Comparison of ENCODE assay signal across 9 cellular contexts in the genomic region with DNA sequence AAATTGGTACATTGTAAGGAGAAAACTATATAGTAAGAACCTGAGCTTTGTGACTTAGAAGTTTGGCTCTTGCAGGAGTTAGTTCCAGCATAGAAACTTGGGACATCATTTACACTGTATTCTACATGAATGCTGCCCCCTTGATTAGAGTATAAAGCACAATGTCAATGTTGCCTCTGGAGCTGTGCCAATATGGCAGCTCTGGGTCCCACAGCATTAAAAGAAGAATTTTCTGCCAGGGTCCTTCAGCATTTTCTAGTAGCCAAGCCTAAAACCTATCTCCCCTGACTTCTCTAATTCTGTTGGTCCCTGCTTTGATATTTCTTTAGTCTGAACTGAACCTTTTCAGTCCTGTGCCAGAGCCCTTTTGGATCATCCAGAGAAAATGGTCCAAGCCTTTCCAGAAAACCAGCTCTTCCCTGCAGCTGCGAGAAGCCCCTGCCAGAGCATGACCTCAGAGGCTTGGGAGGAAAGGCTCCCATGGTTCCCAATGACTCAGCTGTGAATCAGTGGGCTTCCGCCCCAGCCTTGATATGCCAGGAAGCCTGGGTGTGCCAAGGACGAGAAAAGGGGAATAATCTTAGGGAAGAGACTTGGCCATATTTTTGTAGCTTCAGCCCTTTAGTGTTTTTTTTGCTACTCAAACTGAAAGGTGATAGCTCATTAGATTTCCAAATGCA. TPM values are rescaled to one million over a fixed set of nuclear protein-coding genes. Genes with fewer than 3 reads are reported as not detected.
DNase-seq lines count a peak whose midpoint lies in the region; TF ChIP-seq lines count a peak whose summit lies in the region.
"Had no signal": no experiment of that assay in that cellular context is flagged by ENCODE, and none has a peak within 500 bp of the region (broad histone marks: within the 10 kb centered on the region; RNA-seq: fewer than 3 reads in every experiment).

No MANE protein-coding gene starts in this region.

- intact Hi-C loops in testis (cut with DNase I; ENCODE audit: low total_unique reads) = no loop called here

- H3K4me1 ChIP-seq in HEK293 (ENCODE audit: control insufficient read depth, insufficient read depth, low read length) (peaks cover 8% of the 10 kb centered on the region; the same call in 1 of the 2 replicates), stomach smooth muscle (ENCODE audit: control insufficient read depth, insufficient read depth, low read length) (no peaks in the 10 kb centered on the region), HAP-1 (no peaks in the 10 kb centered on the region), testis (no peaks in the 10 kb centered on the region)

- WGBS in testis, 2 donors = 46 to 55% methylated on average over 2 to 3 of the region's 3 CpGs

- POLR2A ChIA-PET in HEK293 (lab: Yijun Ruan, JAX) = no interaction called here

- H3K4me3 ChIP-seq in HEK293 (ENCODE audit: low read depth, low read length) = no peak overlapping the region
- H3K4me3 ChIP-seq in astrocyte of the spinal cord (ENCODE audit: low read depth, low read length) = no peak overlapping the region
- no peak overlapping the region for H3K4me3 ChIP-seq in stomach smooth muscle (ENCODE audit: low read length in 2 of 2)
- no peak overlapping the region for H3K4me3 ChIP-seq in HAP-1
- no peak overlapping the region for H3K4me3 ChIP-seq in testis

- TF ChIP-seq CTCF in HEK293 (tag by site-specific recombination; IDR thresholded peaks at IDR 0.05) (no peak), astrocyte of the spinal cord (IDR thresholded peaks at IDR 0.05; ENCODE audit: low read depth, low read length) (no peak), testis (IDR thresholded peaks at IDR 0.05) (no peak)

- H3K27me3 ChIP-seq in stomach smooth muscle (ENCODE audit: control insufficient read depth in 1 of 2, insufficient read depth in 2 of 2, low read length in 2 of 2) = no peaks in the 10 kb centered on the region
- peaks cover 9% of the 10 kb centered on the region; the same call in 1 of the 2 replicates for H3K27me3 ChIP-seq in HAP-1 (ENCODE audit: low read depth)
- no peaks in the 10 kb centered on the region for H3K27me3 ChIP-seq in testis

- no peak overlapping the region for H3K9ac ChIP-seq in stomach smooth muscle (ENCODE audit: low read length in 2 of 2)

- CTCF ChIA-PET in HEK293 (lab: Yijun Ruan, JAX) = interaction anchor here (1.0 kb wide), 1 partner anchor 651 kb away, joined by 4 read pairs; no protein-coding TSS in a partner anchor

- in situ Hi-C loops in astrocyte of the spinal cord (cut with HindIII; ENCODE audit: low sequenced_read_pairs) (no loop called here), HAP-1 (cut with MboI; ENCODE audit: low sequenced_read_pairs) (no loop called here)

- H3K36me3 ChIP-seq in HEK293 (ENCODE audit: control insufficient read depth in 2 of 2, insufficient read depth in 1 of 2, low read length in 2 of 2) = no peaks in the 10 kb centered on the region
- no peaks in the 10 kb centered on the region for H3K36me3 ChIP-seq in stomach smooth muscle (ENCODE audit: control insufficient read depth in 2 of 2, insufficient read depth in 2 of 2, low read length in 2 of 2)
- no peaks in the 10 kb centered on the region for H3K36me3 ChIP-seq in HAP-1 (replicated peaks)
- no peaks in the 10 kb centered on the region for H3K36me3 ChIP-seq in testis (ENCODE audit: low read depth, missing control alignments)

- DNase-seq in astrocyte of the spinal cord (ENCODE audit: low read depth, low spot score) = peak; percentile 97
- DNase-seq in hippocampal formation (lab: John Stamatoyannopoulos, UW) = peak; percentile 28 to 59
- DNase-seq in CD1c-positive myeloid dendritic cell (ENCODE audit: extremely low spot score) = no peak
- no peak for DNase-seq in DMS79 (lab: John Stamatoyannopoulos, UW)
- DNase-seq in HAP-1 (ENCODE audit: low spot score in 2 of 2) = no peak
- no peak for DNase-seq in testis
- DNase-seq: immature natural killer cell had no signal

- H3K27ac ChIP-seq in HEK293 (ENCODE audit: extremely low read depth, low read depth, low read length) = no peak overlapping the region
- peak overlapping the region; percentile 7 for H3K27ac ChIP-seq in stomach smooth muscle (ENCODE audit: low read length)
- H3K27ac ChIP-seq in testis = no peak overlapping the region

- H3K9me3 ChIP-seq in HEK293 (ENCODE audit: control insufficient read depth, insufficient read depth, low read depth, low read length) = no peaks in the 10 kb centered on the region
- no peaks in the 10 kb centered on the region for H3K9me3 ChIP-seq in stomach smooth muscle (ENCODE audit: control insufficient read depth in 2 of 2, low read length in 2 of 2)
- H3K9me3 ChIP-seq in HAP-1 = no peaks in the 10 kb centered on the region
- H3K9me3 ChIP-seq in testis = no peaks in the 10 kb centered on the region

- TF ChIP-seq POLR2A in testis (IDR thresholded peaks at IDR 0.05) = no peak

TF ChIP-seq in HEK293, 187 proteins besides CTCF, POLR2A, EP300 and RAD21 (continues in another document):
- TF ChIP-seq ZNF792 (tag by site-specific recombination; IDR thresholded peaks at IDR 0.05) (no peak), ZNF239 (tag by site-specific recombination; IDR thresholded peaks at IDR 0.05) (no peak), ZNF335 (tag by site-specific recombination; conservative IDR thresholded peaks at IDR 0.05) (peak; percentile 44; the same call in 1 of the 2 replicates), ZNF785 (tag by site-specific recombination; IDR thresholded peaks at IDR 0.05) (no peak), ZFP69B (tag by site-specific recombination; IDR thresholded peaks at IDR 0.05) (peak; percentile 56; the same call in 1 of the 2 replicates), ZNF596 (tag by site-specific recombination; IDR thresholded peaks at IDR 0.05) (no peak), ZIC2 (tag by site-specific recombination; IDR thresholded peaks at IDR 0.05) (0 out of 2 replicates have a peak, but pooled peaks have one; percentile 11), ZNF549 (tag by site-specific recombination; IDR thresholded peaks at IDR 0.05) (peak; percentile 56; the same call in 1 of the 2 replicates), ZNF600 (tag by site-specific recombination; IDR thresholded peaks at IDR 0.05) (0 out of 2 replicates have a peak, but pooled peaks have one; percentile 30), ZNF629 (tag by site-specific recombination; IDR thresholded peaks at IDR 0.05) (0 out of 2 replicates have a peak, but pooled peaks have one; percentile 25)
- TF ChIP-seq, protein P1, sequence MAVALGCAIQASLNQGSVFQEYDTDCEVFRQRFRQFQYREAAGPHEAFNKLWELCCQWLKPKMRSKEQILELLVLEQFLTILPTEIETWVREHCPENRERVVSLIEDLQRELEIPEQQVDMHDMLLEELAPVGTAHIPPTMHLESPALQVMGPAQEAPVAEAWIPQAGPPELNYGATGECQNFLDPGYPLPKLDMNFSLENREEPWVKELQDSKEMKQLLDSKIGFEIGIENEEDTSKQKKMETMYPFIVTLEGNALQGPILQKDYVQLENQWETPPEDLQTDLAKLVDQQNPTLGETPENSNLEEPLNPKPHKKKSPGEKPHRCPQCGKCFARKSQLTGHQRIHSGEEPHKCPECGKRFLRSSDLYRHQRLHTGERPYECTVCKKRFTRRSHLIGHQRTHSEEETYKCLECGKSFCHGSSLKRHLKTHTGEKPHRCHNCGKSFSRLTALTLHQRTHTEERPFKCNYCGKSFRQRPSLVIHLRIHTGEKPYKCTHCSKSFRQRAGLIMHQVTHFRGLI (tag by site-specific recombination; IDR thresholded peaks at IDR 0.05) = no peak
- TF ChIP-seq, protein P2, sequence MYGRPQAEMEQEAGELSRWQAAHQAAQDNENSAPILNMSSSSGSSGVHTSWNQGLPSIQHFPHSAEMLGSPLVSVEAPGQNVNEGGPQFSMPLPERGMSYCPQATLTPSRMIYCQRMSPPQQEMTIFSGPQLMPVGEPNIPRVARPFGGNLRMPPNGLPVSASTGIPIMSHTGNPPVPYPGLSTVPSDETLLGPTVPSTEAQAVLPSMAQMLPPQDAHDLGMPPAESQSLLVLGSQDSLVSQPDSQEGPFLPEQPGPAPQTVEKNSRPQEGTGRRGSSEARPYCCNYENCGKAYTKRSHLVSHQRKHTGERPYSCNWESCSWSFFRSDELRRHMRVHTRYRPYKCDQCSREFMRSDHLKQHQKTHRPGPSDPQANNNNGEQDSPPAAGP (tag by site-specific recombination; IDR thresholded peaks at IDR 0.05) = no peak
- TF ChIP-seq, protein P3, sequence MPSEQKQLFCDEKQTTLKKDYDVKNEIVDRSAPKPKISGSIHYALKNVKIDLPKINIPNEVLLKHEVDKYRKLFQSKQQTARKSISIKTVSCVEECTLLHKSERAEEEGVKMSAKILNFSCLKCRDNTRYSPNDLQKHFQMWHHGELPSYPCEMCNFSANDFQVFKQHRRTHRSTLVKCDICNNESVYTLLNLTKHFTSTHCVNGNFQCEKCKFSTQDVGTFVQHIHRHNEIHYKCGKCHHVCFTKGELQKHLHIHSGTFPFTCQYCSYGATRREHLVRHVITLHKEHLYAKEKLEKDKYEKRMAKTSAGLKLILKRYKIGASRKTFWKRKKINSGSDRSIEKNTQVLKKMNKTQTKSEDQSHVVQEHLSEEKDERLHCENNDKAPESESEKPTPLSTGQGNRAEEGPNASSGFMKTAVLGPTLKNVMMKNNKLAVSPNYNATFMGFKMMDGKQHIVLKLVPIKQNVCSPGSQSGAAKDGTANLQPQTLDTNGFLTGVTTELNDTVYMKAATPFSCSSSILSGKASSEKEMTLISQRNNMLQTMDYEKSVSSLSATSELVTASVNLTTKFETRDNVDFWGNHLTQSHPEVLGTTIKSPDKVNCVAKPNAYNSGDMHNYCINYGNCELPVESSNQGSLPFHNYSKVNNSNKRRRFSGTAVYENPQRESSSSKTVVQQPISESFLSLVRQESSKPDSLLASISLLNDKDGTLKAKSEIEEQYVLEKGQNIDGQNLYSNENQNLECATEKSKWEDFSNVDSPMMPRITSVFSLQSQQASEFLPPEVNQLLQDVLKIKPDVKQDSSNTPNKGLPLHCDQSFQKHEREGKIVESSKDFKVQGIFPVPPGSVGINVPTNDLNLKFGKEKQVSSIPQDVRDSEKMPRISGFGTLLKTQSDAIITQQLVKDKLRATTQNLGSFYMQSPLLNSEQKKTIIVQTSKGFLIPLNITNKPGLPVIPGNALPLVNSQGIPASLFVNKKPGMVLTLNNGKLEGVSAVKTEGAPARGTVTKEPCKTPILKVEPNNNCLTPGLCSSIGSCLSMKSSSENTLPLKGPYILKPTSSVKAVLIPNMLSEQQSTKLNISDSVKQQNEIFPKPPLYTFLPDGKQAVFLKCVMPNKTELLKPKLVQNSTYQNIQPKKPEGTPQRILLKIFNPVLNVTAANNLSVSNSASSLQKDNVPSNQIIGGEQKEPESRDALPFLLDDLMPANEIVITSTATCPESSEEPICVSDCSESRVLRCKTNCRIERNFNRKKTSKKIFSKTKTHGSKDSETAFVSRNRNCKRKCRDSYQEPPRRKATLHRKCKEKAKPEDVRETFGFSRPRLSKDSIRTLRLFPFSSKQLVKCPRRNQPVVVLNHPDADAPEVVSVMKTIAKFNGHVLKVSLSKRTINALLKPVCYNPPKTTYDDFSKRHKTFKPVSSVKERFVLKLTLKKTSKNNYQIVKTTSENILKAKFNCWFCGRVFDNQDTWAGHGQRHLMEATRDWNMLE (tag by site-specific recombination; conservative IDR thresholded peaks at IDR 0.05; ENCODE audit: low read depth) = no peak

RNA-seq across cellular contexts. Expression of a gene that starts 43.2 kb away (rescaled TPM):
- under 1 TPM; 0.06 to 0.31 TPM for total RNA-seq in testis
- polyA plus RNA-seq in testis (ENCODE audit: insufficient read depth, low read depth, low replicate concordance) = 0.33 TPM
- polyA plus RNA-seq: immature natural killer cell had no signal

Comparison
In these comparisons a context has a peak if more than half of its experiments do, and no peak if none do; other contexts are left out.
1. DNase-seq: peak in astrocyte of the spinal cord (single experiment) and hippocampal formation (2 of 2); none in CD1c-positive myeloid dendritic cell (single experiment), DMS79 (single experiment), HAP-1 (0 of 2) and testis (single experiment).